14 cellular contexts compared by ENCODE assay signal in genomic region chr7:28042721-28043120, GRCh38.
A peak's percentile ranks its signal among the peaks of the same experiment; 100 is the strongest.
DNase-seq lines count a peak whose midpoint lies in the region; ATAC-seq, FAIRE-seq and TF ChIP-seq lines count a peak whose summit lies in the region.
"Had no signal": no experiment of that assay in that cellular context is flagged by ENCODE, and none has a peak within 500 bp of the region (broad histone marks: within the 10 kb centered on the region; RNA-seq: fewer than 3 reads in every experiment).

No MANE protein-coding gene starts in this region.

- DNase-seq in D721Med (ENCODE audit: insufficient read length, low spot score) (no peak), HTR-8/SVneo (ENCODE audit: insufficient read length, low spot score) (no peak), mesenchymal stem cell (no peak), Right ventricle myocardium inferior (ENCODE audit: missing footprints) (no peak), ascending aorta (ENCODE audit: low spot score in 2 of 2) (no peak)
- DNase-seq: Caco-2; CD8-positive, alpha-beta memory T cell; DMS53; GF-D8; GM23248; H7 had no signal

- H3K14ac ChIP-seq in mesenchymal stem cell (ENCODE audit: low read length in 2 of 2): no peak overlapping the region

- no peak overlapping the region for H4K8ac ChIP-seq in mesenchymal stem cell (ENCODE audit: low read length)

- peak overlapping the region; percentile 35 for H2AK5ac ChIP-seq in mesenchymal stem cell (ENCODE audit: low read length, severe bottlenecking)

- H3K27me3 ChIP-seq in mesenchymal stem cell (ENCODE audit: control insufficient read depth in 1 of 2, insufficient read depth in 1 of 2, low read length in 2 of 2) (no peaks in the 10 kb centered on the region), ascending aorta (no peaks in the 10 kb centered on the region)

- H3K4me1 Mint-ChIP-seq in activated T-helper 17 cell treated with anti-CD3 and anti-CD28 coated beads, Interleukin-2, amount 50 U/mL, for 72 hours: peaks cover 15% of the 10 kb centered on the region
- H3K4me1 Mint-ChIP-seq: CD8-positive, alpha-beta memory T cell had no signal

- H3K4me3 Mint-ChIP-seq in activated T-helper 17 cell treated with anti-CD3 and anti-CD28 coated beads, Interleukin-2, amount 50 U/mL, for 72 hours: peak overlapping the region; percentile 69
- H3K4me3 Mint-ChIP-seq: CD14-positive monocyte; CD8-positive, alpha-beta memory T cell had no signal

- no peak overlapping the region for H3K27ac Mint-ChIP-seq in activated T-helper 17 cell treated with anti-CD3 and anti-CD28 coated beads, Interleukin-2, amount 50 U/mL, for 72 hours
- H3K27ac Mint-ChIP-seq: CD14-positive monocyte had no signal

- no peaks in the 10 kb centered on the region for H3K27me3 Mint-ChIP-seq in activated T-helper 17 cell treated with anti-CD3 and anti-CD28 coated beads, Interleukin-2, amount 50 U/mL, for 72 hours
- H3K27me3 Mint-ChIP-seq: CD8-positive, alpha-beta memory T cell had no signal

- H3K36me3 ChIP-seq in mesenchymal stem cell (ENCODE audit: control insufficient read depth in 1 of 2, insufficient read depth in 2 of 2, low read depth in 1 of 2, low read length in 2 of 2): no peaks in the 10 kb centered on the region
- H3K36me3 ChIP-seq in ascending aorta: no peaks in the 10 kb centered on the region

- no peak overlapping the region for H2BK12ac ChIP-seq in mesenchymal stem cell (ENCODE audit: low read length in 2 of 2)

- H3K4ac ChIP-seq in mesenchymal stem cell (ENCODE audit: low read depth in 1 of 2, low read length in 2 of 2): no peak overlapping the region

- no peak overlapping the region for H3K23ac ChIP-seq in mesenchymal stem cell (ENCODE audit: low read length in 2 of 2)

- H3K36me3 Mint-ChIP-seq in activated T-helper 17 cell treated with anti-CD3 and anti-CD28 coated beads, Interleukin-2, amount 50 U/mL, for 72 hours (ENCODE audit: low read depth): peaks cover 10% of the 10 kb centered on the region

- H3K9me3 Mint-ChIP-seq in activated T-helper 17 cell treated with anti-CD3 and anti-CD28 coated beads, Interleukin-2, amount 50 U/mL, for 72 hours: peaks cover 5% of the 10 kb centered on the region
- H3K9me3 Mint-ChIP-seq: CD8-positive, alpha-beta memory T cell had no signal

- H3K4me2 ChIP-seq in mesenchymal stem cell (ENCODE audit: low read length, poor library complexity, severe bottlenecking): no peak overlapping the region

- H2BK15ac ChIP-seq in mesenchymal stem cell (ENCODE audit: low read depth, poor library complexity, severe bottlenecking): no peak overlapping the region

- no peak overlapping the region for H2BK5ac ChIP-seq in mesenchymal stem cell (ENCODE audit: low read depth, low read length, poor library complexity, severe bottlenecking)

- ATAC-seq in activated T-helper 17 cell treated with anti-CD3 and anti-CD28 coated beads, Interleukin-2, amount 50 U/mL, for 72 hours (replicated peaks): peak; percentile 2
- ATAC-seq in HG02970 (IDR thresholded peaks at IDR 0.05; ENCODE audit: low FRiP score, unreplicated experiment) (no peak), Right ventricle myocardium inferior (no peak)

- 100% methylated on average over 1 of the region's 1 CpG for WGBS in mesenchymal stem cell

- H4K91ac ChIP-seq in mesenchymal stem cell (ENCODE audit: low read length): no peak overlapping the region

- H3K27ac ChIP-seq in mesenchymal stem cell (ENCODE audit: low read length, poor library complexity, severe bottlenecking) (no peak overlapping the region), ascending aorta (no peak overlapping the region)

- peaks cover 12% of the 10 kb centered on the region for H3K79me1 ChIP-seq in mesenchymal stem cell (replicated peaks; ENCODE audit: low read length, poor library complexity, severe bottlenecking)

- H3K9me3 ChIP-seq in mesenchymal stem cell (ENCODE audit: control insufficient read depth, low read length) (no peaks in the 10 kb centered on the region), ascending aorta (no peaks in the 10 kb centered on the region)
- H3K9me3 ChIP-seq: Caco-2 had no signal

- no peak overlapping the region for H2AFZ ChIP-seq in mesenchymal stem cell (ENCODE audit: low read depth, low read length)
- H2AFZ ChIP-seq: GM23248 had no signal

- H3K4me1 ChIP-seq in mesenchymal stem cell (ENCODE audit: control insufficient read depth, insufficient read depth, low read depth, low read length): peaks cover 7% of the 10 kb centered on the region
- peaks cover 2 to 6% of the 10 kb centered on the region in 2 donors for H3K4me1 ChIP-seq in ascending aorta

- H3K9ac ChIP-seq in mesenchymal stem cell (ENCODE audit: low read length): no peak overlapping the region
- H3K9ac ChIP-seq: GM23248 had no signal

- H3K18ac ChIP-seq in mesenchymal stem cell (ENCODE audit: low read depth in 1 of 2, low read length in 2 of 2): no peak overlapping the region

- peak; percentile 38 for FAIRE-seq in D721Med (lab: Jason Lieb, UNC)
- peak; percentile 58 for FAIRE-seq in HTR-8/SVneo (lab: Jason Lieb, UNC)

- H3K4me3 ChIP-seq in mesenchymal stem cell (ENCODE audit: insufficient read depth in 1 of 2, low read depth in 1 of 2, low read length in 2 of 2): no peak overlapping the region
- no peak overlapping the region for H3K4me3 ChIP-seq in ascending aorta
- H3K4me3 ChIP-seq: GM23248 had no signal

- intact Hi-C loops in Right ventricle myocardium inferior (cut with DNase I): no loop called here
- intact Hi-C loops in ascending aorta (cut with DNase I): no loop called here

- TF ChIP-seq CTCF in D721Med (IDR thresholded peaks at IDR 0.05; ENCODE audit: insufficient read depth, missing control alignments) (no peak), ascending aorta (IDR thresholded peaks at IDR 0.05) (no peak)

- no peak overlapping the region for H2BK120ac ChIP-seq in mesenchymal stem cell (ENCODE audit: low read depth, low read length)
